In genomic region chr7:128000854-128001265, GRCh38 we compare ENCODE assay signal across 12 cellular contexts. TPM values are rescaled to one million over a fixed set of nuclear protein-coding genes. Genes with fewer than 3 reads are reported as not detected.
A peak's percentile ranks its signal among the peaks of the same experiment; 100 is the strongest.
DNase-seq lines count a peak whose midpoint lies in the region; ATAC-seq and TF ChIP-seq lines count a peak whose summit lies in the region.
"Had no signal": no experiment of that assay in that cellular context is flagged by ENCODE, and none has a peak within 500 bp of the region (broad histone marks: within the 10 kb centered on the region; RNA-seq: fewer than 3 reads in every experiment).

No MANE protein-coding gene starts in this region.

- H3K36me3 ChIP-seq in liver (ENCODE audit: control insufficient read depth in 4 of 4, insufficient read depth in 3 of 4, low read depth in 1 of 4, low read length in 3 of 4): peaks cover 0 to 3% (median 0%) of the 10 kb centered on the region in 4 donors

- 22% methylated on average over 6 of the region's 6 CpGs for WGBS in liver

- no peaks in the 10 kb centered on the region for H3K9me3 ChIP-seq in liver (ENCODE audit: control insufficient read depth in 4 of 4, low read length in 3 of 4)

- peak in 1 of 2 donors; percentile 28 for TF ChIP-seq RAD21 in liver (IDR thresholded peaks at IDR 0.05)

- H3K4me1 ChIP-seq in liver (ENCODE audit: control insufficient read depth in 4 of 4, insufficient read depth in 4 of 4, low read length in 3 of 4): peaks cover 18 to 65% (median 57%) of the 10 kb centered on the region in 4 donors

- peak overlapping the region; percentile 17 to 80 for H3K27ac ChIP-seq in liver (ENCODE audit: low read depth in 1 of 2, low read length in 2 of 2)

- H3K27me3 ChIP-seq in liver (ENCODE audit: control insufficient read depth in 4 of 4, insufficient read depth in 4 of 4, low read length in 3 of 4): no peaks in the 10 kb centered on the region

- in situ Hi-C loops in GM13976 (cut with MboI; ENCODE audit: low sequenced_read_pairs, unreplicated experiment): no loop called here

- peak overlapping the region in 2 of 3 donors; percentile 10 to 27 for H3K4me3 ChIP-seq in liver (ENCODE audit: low read depth in 1 of 3, low read length in 3 of 3)

- peak overlapping the region in 1 of 2 donors; percentile 55 for H3K9ac ChIP-seq in liver (ENCODE audit: low read depth in 1 of 2, low read length in 2 of 2)

- TF ChIP-seq CTCF in GM13976 (IDR thresholded peaks at IDR 0.05; ENCODE audit: borderline replicate concordance, control extremely low read depth, extremely low read depth, insufficient read depth, missing control alignments) (no peak), liver (IDR thresholded peaks at IDR 0.05; ENCODE audit: low read depth, low read length, missing input control) (no peak)

- DNase-seq in GM13976 (ENCODE audit: low spot score) (peak; percentile 49), NCI-H446 treated with DMSO at 0.1 percent for 48 hours (lab: John Stamatoyannopoulos, UW) (no peak), dermis blood vessel endothelial cell (no peak), NCI-H2029 (lab: John Stamatoyannopoulos, UW) (no peak), OCI-M2 (lab: John Stamatoyannopoulos, UW; ENCODE audit: unreplicated experiment) (no peak)
- DNase-seq: activated T-cell treated with anti-CD3 and anti-CD28 coated beads, Interleukin-2, amount 50 U/mL, for 24 hours; AML-193; cortex of kidney; T-cell had no signal

- peak; percentile 47 for ATAC-seq in GM21515 (IDR thresholded peaks at IDR 0.05; ENCODE audit: unreplicated experiment)
- ATAC-seq in HG03432 (IDR thresholded peaks at IDR 0.05; ENCODE audit: unreplicated experiment): peak; percentile 57
- ATAC-seq: T-cell had no signal

TF ChIP-seq in liver, 16 proteins besides CTCF, POLR2A, EP300 and RAD21:
- TF ChIP-seq RXRA (IDR thresholded peaks at IDR 0.05) (peak; percentile 37 to 72), ZBTB33 (IDR thresholded peaks at IDR 0.05) (no peak), YY1 (IDR thresholded peaks at IDR 0.05) (no peak), NR2F2 (IDR thresholded peaks at IDR 0.05) (peak; percentile 45), HNF4A (conservative IDR thresholded peaks at IDR 0.05) (peak; percentile 59 to 71), EGR1 (IDR thresholded peaks at IDR 0.05; ENCODE audit: low read depth in 2 of 2) (no peak), HNF4G (IDR thresholded peaks at IDR 0.05) (peak; percentile 23), SP1 (IDR thresholded peaks at IDR 0.05) (peak; percentile 63)

RNA-seq across cellular contexts. Expression of gene LRRC4, which starts 30.4 kb away (rescaled TPM):
- 1 to 10 TPM in 1 of 2 donors, under 1 TPM in 1; 0.75 to 2.7 TPM for total RNA-seq in liver
- polyA plus RNA-seq in liver: 1 to 10 TPM in 1 of 2 donors, under 1 TPM in 1; 0.54 to 1.6 TPM
- total RNA-seq in dermis blood vessel endothelial cell: 1.0 and 1.2 TPM in 2 replicates
